In the genomic region with DNA sequence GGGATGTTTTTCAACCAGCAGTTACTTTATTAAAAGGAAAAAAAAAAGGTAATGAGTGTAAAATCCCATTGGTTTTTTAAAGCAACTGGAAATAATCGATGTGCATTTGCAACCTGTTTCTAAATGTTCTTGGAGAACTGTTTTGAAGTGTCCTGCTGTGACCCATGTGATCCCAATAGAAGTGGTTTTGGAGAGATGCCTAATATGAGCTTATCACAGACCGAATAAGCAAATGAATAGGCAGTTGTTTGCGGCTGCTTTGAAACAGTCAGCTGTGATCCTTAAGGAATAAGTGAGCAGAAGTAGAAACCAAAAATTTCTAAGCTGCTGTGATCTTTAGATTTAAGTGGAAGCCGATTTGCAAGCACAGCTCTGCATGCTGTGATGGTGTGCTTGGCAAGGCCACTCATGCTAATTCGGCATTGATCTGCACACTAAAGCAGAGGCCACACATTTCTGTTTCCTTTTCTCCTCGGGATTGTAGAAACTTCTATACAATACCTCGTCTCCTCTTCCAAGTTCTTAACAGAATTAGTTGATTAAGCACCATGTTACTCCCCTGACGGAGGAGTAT, we compare ENCODE assay signal across 14 cellular contexts.
DNase-seq lines count a peak whose midpoint lies in the region; ATAC-seq lines count a peak whose summit lies in the region.
"Had no signal": no experiment of that assay in that cellular context is flagged by ENCODE, and none has a peak within 500 bp of the region (broad histone marks: within the 10 kb centered on the region; RNA-seq: fewer than 3 reads in every experiment).

No MANE protein-coding gene starts in this region.

- intact Hi-C loops in right cardiac atrium (cut with DNase I), result no loop called here

- 29% methylated on average over 8 of the region's 8 CpGs for WGBS in right cardiac atrium

- in situ Hi-C loops in SK-MEL-5 (cut with HindIII; ENCODE audit: low pct_unique_long_range_greater_than_20kb, low sequenced_read_pairs), result no loop called here

- DNase-seq in NCI-H1105 (lab: John Stamatoyannopoulos, UW) (peak; percentile 10), SK-MEL-5 (ENCODE audit: low read depth, low spot score) (peak; percentile 58), right cardiac atrium (no peak), smooth muscle cell of the brain vasculature (ENCODE audit: low read depth, low spot score) (peak; percentile 32), RKO (ENCODE audit: low spot score) (no peak), NAMALWA (ENCODE audit: low spot score) (no peak)
- DNase-seq: CD4-positive, alpha-beta memory T cell; NCI-H1048; SK-N-SH; WERI-Rb-1 had no signal

- no peaks in the 10 kb centered on the region for H3K9me3 ChIP-seq in right cardiac atrium (ENCODE audit: control insufficient read depth, low read length)
- H3K9me3 ChIP-seq: SK-N-SH had no signal

- ATAC-seq in right cardiac atrium (peak; percentile 57 to 63), HG03460 (IDR thresholded peaks at IDR 0.05; ENCODE audit: unreplicated experiment) (no peak)
- ATAC-seq: activated naive CD4-positive, alpha-beta T cell treated with anti-CD3 and anti-CD28 coated beads, Interleukin-2, amount 50 U/mL, for 72 hours; HCT116 had no signal

- no peak overlapping the region for H3K27ac ChIP-seq in right cardiac atrium (ENCODE audit: low read length)
- H3K27ac ChIP-seq: coronary artery, WERI-Rb-1 had no signal

- H3K4me3 ChIP-seq in right cardiac atrium (ENCODE audit: low read length), result no peak overlapping the region
- H3K4me3 ChIP-seq: coronary artery had no signal

- H3K27me3 ChIP-seq in right cardiac atrium (ENCODE audit: control insufficient read depth, insufficient read depth), result no peaks in the 10 kb centered on the region

- no peaks in the 10 kb centered on the region for H3K4me1 ChIP-seq in right cardiac atrium (ENCODE audit: control insufficient read depth, insufficient read depth, low read length)

Comparison
In these comparisons a context has a peak if more than half of its experiments do, and no peak if none do; other contexts are left out.
1. DNase-seq: peak in NCI-H1105 (single experiment), SK-MEL-5 (single experiment) and smooth muscle cell of the brain vasculature (single experiment); none in right cardiac atrium (0 of 3), RKO (single experiment) and NAMALWA (single experiment).